In the genomic region with DNA sequence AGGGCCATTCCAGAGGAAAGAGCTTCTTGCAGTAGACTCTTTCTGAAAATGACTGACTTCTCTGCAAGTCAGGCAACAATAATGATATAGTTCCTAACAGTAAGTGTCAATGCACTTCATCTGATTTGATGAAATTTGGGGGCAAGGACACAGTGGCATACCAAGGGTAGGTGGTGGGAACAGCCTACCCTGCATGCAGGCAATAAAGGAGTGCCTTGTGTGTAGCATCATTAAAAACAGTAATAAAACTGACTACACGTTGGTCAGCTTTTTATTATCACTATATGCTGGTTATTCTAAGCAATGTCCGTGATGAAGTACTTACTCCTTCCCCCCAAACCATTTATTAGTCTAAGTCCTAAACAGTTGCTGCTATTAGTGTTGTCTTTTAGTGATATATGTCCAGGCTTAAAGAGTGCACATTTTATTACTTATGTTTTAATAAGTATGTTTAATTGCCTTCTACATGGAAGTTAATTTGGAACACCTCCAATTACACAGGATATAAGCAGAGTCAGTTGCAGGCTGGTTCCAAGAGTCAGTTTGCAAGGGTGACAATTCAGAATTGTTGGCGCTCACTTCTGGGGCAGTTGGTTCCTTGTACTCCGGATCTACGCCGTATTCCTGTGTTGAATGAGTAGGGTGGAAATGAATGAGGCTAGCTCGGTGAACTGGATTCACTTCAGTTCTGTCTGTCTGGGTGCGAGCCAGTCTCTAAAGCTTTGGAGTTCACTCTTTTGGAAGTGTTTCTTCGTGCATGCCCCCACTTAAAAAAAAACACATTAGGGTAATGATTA, we compare ENCODE assay signal across 1 cellular context.
TF ChIP-seq lines count a peak whose summit lies in the region.

No MANE protein-coding gene starts in this region.

TF ChIP-seq in H1, 55 proteins besides CTCF, POLR2A, EP300 and RAD21:
- TF ChIP-seq HDAC2 (IDR thresholded peaks at IDR 0.05; ENCODE audit: borderline replicate concordance in 1 of 2, low read depth in 2 of 2, low read length in 2 of 2) (no peak), JUND (IDR thresholded peaks at IDR 0.05; ENCODE audit: low read length) (no peak), TAF7 (optimal IDR thresholded peaks at IDR 0.05; ENCODE audit: borderline replicate concordance, low read depth, low read length) (no peak), TBP (IDR thresholded peaks at IDR 0.05; ENCODE audit: low read depth, low read length) (no peak), NRF1 (IDR thresholded peaks at IDR 0.05; ENCODE audit: low read depth, low read length) (no peak), RBBP5 (IDR thresholded peaks at IDR 0.05; ENCODE audit: borderline replicate concordance, low read depth, low read length) (no peak), KDM4A (IDR thresholded peaks at IDR 0.05; ENCODE audit: low read depth, low read length, severe bottlenecking) (no peak), CBX5 (IDR thresholded peaks at IDR 0.05; ENCODE audit: low read depth, low read length) (no peak), RFX5 (IDR thresholded peaks at IDR 0.05; ENCODE audit: borderline replicate concordance, low read depth, low read length) (no peak), SP2 (IDR thresholded peaks at IDR 0.05; ENCODE audit: low read length) (no peak)
- TF ChIP-seq, protein P1, sequence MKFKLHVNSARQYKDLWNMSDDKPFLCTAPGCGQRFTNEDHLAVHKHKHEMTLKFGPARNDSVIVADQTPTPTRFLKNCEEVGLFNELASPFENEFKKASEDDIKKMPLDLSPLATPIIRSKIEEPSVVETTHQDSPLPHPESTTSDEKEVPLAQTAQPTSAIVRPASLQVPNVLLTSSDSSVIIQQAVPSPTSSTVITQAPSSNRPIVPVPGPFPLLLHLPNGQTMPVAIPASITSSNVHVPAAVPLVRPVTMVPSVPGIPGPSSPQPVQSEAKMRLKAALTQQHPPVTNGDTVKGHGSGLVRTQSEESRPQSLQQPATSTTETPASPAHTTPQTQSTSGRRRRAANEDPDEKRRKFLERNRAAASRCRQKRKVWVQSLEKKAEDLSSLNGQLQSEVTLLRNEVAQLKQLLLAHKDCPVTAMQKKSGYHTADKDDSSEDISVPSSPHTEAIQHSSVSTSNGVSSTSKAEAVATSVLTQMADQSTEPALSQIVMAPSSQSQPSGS (IDR thresholded peaks at IDR 0.05; ENCODE audit: low read length), result no peak
- TF ChIP-seq, protein P2, sequence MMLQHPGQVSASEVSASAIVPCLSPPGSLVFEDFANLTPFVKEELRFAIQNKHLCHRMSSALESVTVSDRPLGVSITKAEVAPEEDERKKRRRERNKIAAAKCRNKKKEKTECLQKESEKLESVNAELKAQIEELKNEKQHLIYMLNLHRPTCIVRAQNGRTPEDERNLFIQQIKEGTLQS (IDR thresholded peaks at IDR 0.05; ENCODE audit: insufficient read depth, low read depth, low read length), result no peak
